ENCODE assay signal across 24 cellular contexts in genomic region chr18:26421503-26421902, GRCh38.
"Had no signal": no experiment of that assay in that cellular context is flagged by ENCODE, and none has a peak within 500 bp of the region (broad histone marks: within the 10 kb centered on the region; RNA-seq: fewer than 3 reads in every experiment).

No MANE protein-coding gene starts in this region.

- H3K27me3 ChIP-seq: heart left ventricle, spleen, suprapubic skin, tibial artery, upper lobe of right lung had no signal

- H3K4me3 ChIP-seq: heart left ventricle, lower lobe of right lung, spleen, suprapubic skin, thoracic aorta, tibial artery, upper lobe of right lung had no signal

- H3K9ac ChIP-seq: parathyroid adenoma had no signal

- H3K36me3 ChIP-seq: heart left ventricle, lower lobe of right lung, spleen, suprapubic skin, thoracic aorta, tibial artery, upper lobe of right lung had no signal

- H3K4me1 ChIP-seq: heart left ventricle, lower lobe of right lung, parathyroid adenoma, spleen, suprapubic skin, tibial artery, upper lobe of right lung had no signal

- ATAC-seq: heart left ventricle; left cardiac atrium; left lobe of liver; lower lobe of right lung; naive thymus-derived CD4-positive, alpha-beta T cell; right cardiac atrium had no signal

- H3K79me2 ChIP-seq: parathyroid adenoma had no signal

- DNase-seq: heart left ventricle; hypothalamus; immature natural killer cell; islet precursor cell; kidney glomerular epithelial cell; left cardiac atrium; lower lobe of right lung; mammary epithelial cell; mesenchymal stem cell; naive thymus-derived CD4-positive, alpha-beta T cell; nucleus accumbens; right cardiac atrium; small intestine; spleen; stimulated activated CD4-positive, alpha-beta T cell treated with anti-CD3 and anti-CD28 coated beads, Interleukin-4, amount 100 ng/mL, for 24 hours; stimulated activated naive CD4-positive, alpha-beta T cell; tibial artery; trophoblast cell; upper lobe of right lung had no signal

- H2AFZ ChIP-seq: parathyroid adenoma had no signal

- H3K27ac ChIP-seq: heart left ventricle, lower lobe of right lung, parathyroid adenoma, spleen, suprapubic skin, thoracic aorta, tibial artery, upper lobe of right lung had no signal

- H3K9me3 ChIP-seq: heart left ventricle, lower lobe of right lung, spleen, suprapubic skin, thoracic aorta, tibial artery, upper lobe of right lung had no signal

- FAIRE-seq: small intestine, urothelium cell line had no signal
